ENCODE assay signal across 8 cellular contexts in the genomic region with DNA sequence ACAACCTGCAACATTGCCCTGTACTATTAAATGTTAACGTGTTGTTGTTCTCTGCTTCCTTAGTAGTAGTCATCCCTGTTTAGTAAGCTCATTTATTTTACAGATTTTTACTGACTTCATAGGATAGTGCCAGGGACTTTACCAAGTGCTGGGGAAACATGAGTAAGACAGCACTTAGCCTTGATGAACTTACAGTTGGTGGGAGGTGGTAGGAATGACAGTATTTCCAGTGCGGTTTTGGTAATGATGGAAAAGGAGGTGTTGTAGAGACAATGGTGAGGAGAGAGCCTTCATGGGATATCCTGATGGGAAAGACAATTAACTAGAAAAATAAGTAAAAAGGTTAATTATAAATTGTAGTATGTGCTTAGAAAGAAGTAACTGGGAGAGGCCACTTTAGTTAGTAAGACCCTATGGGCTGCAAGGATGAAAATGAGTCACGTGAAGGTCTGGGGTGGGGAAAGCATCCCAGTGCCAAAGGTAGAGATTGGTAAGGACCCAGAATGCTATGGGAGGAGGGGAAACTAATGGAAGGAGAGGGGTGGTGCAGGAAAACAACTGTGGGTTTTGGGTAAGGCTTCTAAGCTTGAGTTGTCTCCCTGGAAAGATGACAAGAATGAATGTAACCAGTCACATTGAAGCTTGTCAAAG. TPM values are rescaled to one million over a fixed set of nuclear protein-coding genes. Genes with fewer than 3 reads are reported as not detected.
DNase-seq lines count a peak whose midpoint lies in the region; ATAC-seq and TF ChIP-seq lines count a peak whose summit lies in the region.

No MANE protein-coding gene starts in this region.

- no peak for TF ChIP-seq POLR2A in gastroesophageal sphincter (IDR thresholded peaks at IDR 0.05)

- no peak overlapping the region for H3K27ac ChIP-seq in OCI-LY7 (ENCODE audit: low read depth, low read length, poor library complexity, severe bottlenecking)
- peak overlapping the region in 1 of 4 donors; percentile 97 for H3K27ac ChIP-seq in gastroesophageal sphincter

- intact Hi-C loops in OCI-LY7 (cut with micrococcal nuclease; ENCODE audit: unreplicated experiment), result no loop called here

- H4K20me1 ChIP-seq in OCI-LY7 (ENCODE audit: insufficient read depth, low read length), result peaks cover 46% of the 10 kb centered on the region

- no peaks in the 10 kb centered on the region for H3K9me2 ChIP-seq in OCI-LY7 (ENCODE audit: insufficient read depth, low read length)

- ATAC-seq in gastroesophageal sphincter, result no peak
- peak; percentile 62 for ATAC-seq in stimulated activated naive CD8-positive, alpha-beta T cell treated with anti-CD3 and anti-CD28 coated beads, Interleukin-15, Interleukin-2, amounts not matched to agents 100 U/mL and 50 U/mL, for 24 hours
- ATAC-seq in HG03460 (IDR thresholded peaks at IDR 0.05; ENCODE audit: unreplicated experiment), result no peak

- H3K4me1 ChIP-seq in OCI-LY7 (ENCODE audit: insufficient read depth, low read length, poor library complexity, severe bottlenecking) (peaks cover 26% of the 10 kb centered on the region), gastroesophageal sphincter (peaks cover 18 to 58% (median 28%) of the 10 kb centered on the region in 3 donors)

- WGBS in gastroesophageal sphincter (ENCODE audit: low coverage in 1 of 2), 2 donors, result 3 to 8% methylated on average over 3 of the region's 3 CpGs

- no TSS peak for BruUV-seq in OCI-LY7 (replicated peaks; lab: Mats Ljungman, UMichigan)

- CTCF ChIA-PET in OCI-LY7 (lab: Charles Lee; ENCODE audit: unreplicated experiment), result interaction anchor here (1.1 kb wide), 1 partner anchor 63 kb away, joined by 3 read pairs; no protein-coding TSS in a partner anchor

- peak; percentile 9 to 14 for DNase-seq in NCI-H526 (lab: John Stamatoyannopoulos, UW)
- no peak for DNase-seq in NCI-H526 treated with DMSO at 0.1 percent for 48 hours (lab: John Stamatoyannopoulos, UW)
- no peak for DNase-seq in OCI-LY7 (ENCODE audit: low spot score)
- DNase-seq in stimulated activated naive CD8-positive, alpha-beta T cell treated with anti-CD3 and anti-CD28 coated beads, Interleukin-15, Interleukin-2, amounts not matched to agents 100 U/mL and 50 U/mL, for 24 hours, result no peak
- DNase-seq in activated CD4-positive, alpha-beta T cell treated with anti-CD3 and anti-CD28 coated beads for 1 hour, result no peak
- DNase-seq in NCI-H446 treated with DMSO at 0.1 percent for 48 hours (lab: John Stamatoyannopoulos, UW), result no peak

- H3K9me3 ChIP-seq in OCI-LY7 (ENCODE audit: low read length), result no peaks in the 10 kb centered on the region
- no peaks in the 10 kb centered on the region for H3K9me3 ChIP-seq in gastroesophageal sphincter

- POLR2A ChIA-PET in OCI-LY7 (lab: Charles Lee), result interaction anchor here (0.5 to 1.4 kb wide), 8 partner anchors 19 to 179 kb away, joined by 3 to 6 read pairs (median 3); no protein-coding TSS in a partner anchor

- no peaks in the 10 kb centered on the region for H3K27me3 ChIP-seq in gastroesophageal sphincter

- TF ChIP-seq CTCF in OCI-LY7 (conservative IDR thresholded peaks at IDR 0.05; ENCODE audit: low read length) (no peak), gastroesophageal sphincter (IDR thresholded peaks at IDR 0.05) (no peak)

- no peak for TF ChIP-seq EP300 in gastroesophageal sphincter (IDR thresholded peaks at IDR 0.05)

- peak overlapping the region; percentile 76 for H3K4me3 ChIP-seq in OCI-LY7 (ENCODE audit: low read depth, low read length, poor library complexity, severe bottlenecking)
- peak overlapping the region; percentile 92 to 95 for H3K4me3 ChIP-seq in gastroesophageal sphincter

- H3K79me2 ChIP-seq in OCI-LY7 (ENCODE audit: insufficient read depth, low read depth, low read length), result peaks cover 65% of the 10 kb centered on the region

- H2AFZ ChIP-seq in OCI-LY7 (ENCODE audit: low read length), result no peak overlapping the region

- peak overlapping the region; percentile 95 for H3K4me2 ChIP-seq in OCI-LY7 (ENCODE audit: low read length)

- H3K36me3 ChIP-seq in OCI-LY7 (ENCODE audit: insufficient read depth, low read length) (no peaks in the 10 kb centered on the region; the same call in 1 of the 2 replicates), gastroesophageal sphincter (no peaks in the 10 kb centered on the region)

RNA-seq across cellular contexts. Expression of a gene that starts 1.7 kb away (rescaled TPM):
- total RNA-seq in OCI-LY7 (2014; rRNA removed; shearing (Covaris generic)), result 14.8 and 16.9 TPM in 2 replicates
- 18.6 and 22.5 TPM in 2 replicates for total RNA-seq in OCI-LY7 (2022)
- 10 to 100 TPM; 19.4 to 28.7 (median 27.9) TPM for total RNA-seq in gastroesophageal sphincter

Comparison
In these comparisons a context has a peak if more than half of its experiments do, and no peak if none do; other contexts are left out.
1. DNase-seq: peak in NCI-H526 (2 of 2); none in NCI-H526 treated with DMSO at 0.1 percent for 48 hours (single experiment), OCI-LY7 (single experiment), stimulated activated naive CD8-positive, alpha-beta T cell treated with anti-CD3 and anti-CD28 coated beads, Interleukin-15, Interleukin-2, amounts not matched to agents 100 U/mL and 50 U/mL, for 24 hours (single experiment), activated CD4-positive, alpha-beta T cell treated with anti-CD3 and anti-CD28 coated beads for 1 hour (single experiment) and NCI-H446 treated with DMSO at 0.1 percent for 48 hours (single experiment).